In genomic region chr9:122930933-122931850, GRCh38 we compare ENCODE assay signal across 8 cellular contexts. TPM values are rescaled to one million over a fixed set of nuclear protein-coding genes. Genes with fewer than 3 reads are reported as not detected.
A peak's percentile ranks its signal among the peaks of the same experiment; 100 is the strongest.
DNase-seq lines count a peak whose midpoint lies in the region; ATAC-seq and TF ChIP-seq lines count a peak whose summit lies in the region.

Gene ZBTB26 (minus strand): TSS chr9:122931512. CDS start chr9:122919934, 11,578 bp downstream.

- peak; percentile 68 to 87 (median 83) for DNase-seq in CD4-positive, alpha-beta T cell
- peak; percentile 96 for DNase-seq in NCI-H82 (lab: John Stamatoyannopoulos, UW)
- DNase-seq in activated CD4-positive, alpha-beta memory T cell treated with anti-CD3 and anti-CD28 coated beads for 36 hours = peak; percentile 95
- DNase-seq in ecto neural progenitor cell (ENCODE audit: low spot score) = peak; percentile 95
- peak; percentile 96 for DNase-seq in lung (ENCODE audit: low spot score)
- peak; percentile 70 to 76 (median 74) for DNase-seq in stimulated activated CD4-positive, alpha-beta T cell treated with anti-CD3 and anti-CD28 coated beads, TNF-alpha, amount 100 ng/mL, for 4 hours (ENCODE audit: low read depth in 3 of 3)

- intact Hi-C loops in CD4-positive, alpha-beta T cell (cut with DNase I, micrococcal nuclease) = loop anchor here (1.0 to 10.0 kb wide), 5 partner anchors 9 to 666 kb away; partner anchors contain the start of genes ZBTB6 (in 2 of the 2), MRRF (in 1 of the 2), RBM18 (in 1 of the 2) and RC3H2 (in 1 of the 2)
- intact Hi-C loops in activated CD4-positive, alpha-beta memory T cell treated with anti-CD3 and anti-CD28 coated beads for 36 hours (cut with micrococcal nuclease) = loop anchor here (1.0 kb wide), 4 partner anchors 9 to 103 kb away; partner anchors contain the start of genes PDCL, RC3H2 and ZBTB6

- TF ChIP-seq CTCF in CD4-positive, alpha-beta T cell (IDR thresholded peaks at IDR 0.05) = no peak
- no peak for TF ChIP-seq CTCF in lung (IDR thresholded peaks at IDR 0.05; ENCODE audit: control extremely low read depth, extremely low read depth)

- H3K36me3 ChIP-seq in lung (ENCODE audit: control insufficient read depth in 2 of 2, insufficient read depth in 2 of 2, low read length in 2 of 2) = no peaks in the 10 kb centered on the region

- no peaks in the 10 kb centered on the region for H3K9me3 ChIP-seq in CD4-positive, alpha-beta T cell (ENCODE audit: control insufficient read depth, low read length)
- no peaks in the 10 kb centered on the region for H3K9me3 ChIP-seq in lung (ENCODE audit: control insufficient read depth in 2 of 2, insufficient read depth in 1 of 2, low read length in 1 of 2)

- CTCF ChIA-PET in CD4-positive, alpha-beta T cell (lab: Charles Lee) = interaction anchor here (1.3 to 2.0 kb wide), 4 partner anchors 10 to 56 kb away, joined by 4 to 9 read pairs (median 6); partner anchors contain the start of genes RABGAP1 and ZBTB6
- CTCF ChIA-PET in activated CD4-positive, alpha-beta memory T cell treated with anti-CD3 and anti-CD28 coated beads for 36 hours (lab: Charles Lee) = interaction anchor here (1.1 to 2.5 kb wide), 6 partner anchors 9 to 417 kb away, joined by 4 to 10 read pairs (median 6); partner anchors contain the start of genes RABGAP1, RC3H2 and ZBTB6

- 1 to 2% methylated on average over 50 of the region's 50 CpGs for WGBS in lung, 2 donors

- no peak within 1 kb of the TSS for H3K27ac Mint-ChIP-seq in CD4-positive, alpha-beta T cell
- peak within 1 kb of the TSS; percentile 92 for H3K27ac Mint-ChIP-seq in activated CD4-positive, alpha-beta memory T cell treated with anti-CD3 and anti-CD28 coated beads for 36 hours

- H3K27ac ChIP-seq in CD4-positive, alpha-beta T cell (ENCODE audit: low read depth, low read length) = peak within 1 kb of the TSS; percentile 83
- H3K27ac ChIP-seq in lung (ENCODE audit: low read depth in 1 of 2, low read length in 1 of 2) = peak within 1 kb of the TSS; percentile 75 to 91

- peaks cover 32% of the 10 kb centered on the region for H3K4me1 Mint-ChIP-seq in CD4-positive, alpha-beta T cell (ENCODE audit: low read depth)
- peaks cover 13% of the 10 kb centered on the region for H3K4me1 Mint-ChIP-seq in activated CD4-positive, alpha-beta memory T cell treated with anti-CD3 and anti-CD28 coated beads for 36 hours (ENCODE audit: low read depth)

- peak; percentile 97 for ATAC-seq in CD4-positive, alpha-beta T cell (ENCODE audit: poor library complexity)
- peak; percentile 94 for ATAC-seq in GM19452 (IDR thresholded peaks at IDR 0.05; ENCODE audit: unreplicated experiment)
- ATAC-seq in HG03575 (IDR thresholded peaks at IDR 0.05; ENCODE audit: extremely low read depth, insufficient number of reproducible peaks, low FRiP score, unreplicated experiment) = peak; percentile 81
- ATAC-seq in lung (ENCODE audit: insufficient read depth, low FRiP score) = peak; percentile 99

- peak within 1 kb of the TSS; percentile 85 for H3K4me3 ChIP-seq in lung

- peaks cover 18% of the 10 kb centered on the region for H3K36me3 Mint-ChIP-seq in CD4-positive, alpha-beta T cell (ENCODE audit: low read depth)
- H3K36me3 Mint-ChIP-seq in activated CD4-positive, alpha-beta memory T cell treated with anti-CD3 and anti-CD28 coated beads for 36 hours = peaks cover 1% of the 10 kb centered on the region

- POLR2A ChIA-PET in CD4-positive, alpha-beta T cell (lab: Charles Lee) = interaction anchor here (1.0 to 5.0 kb wide), 6 partner anchors 11 to 103 kb away, joined by 4 to 62 read pairs (median 24); partner anchors contain the start of genes PDCL, RABGAP1, RC3H2 and ZBTB6
- POLR2A ChIA-PET in activated CD4-positive, alpha-beta memory T cell treated with anti-CD3 and anti-CD28 coated beads for 36 hours (lab: Charles Lee) = interaction anchor here (0.8 to 2.9 kb wide), 6 partner anchors 10 to 408 kb away, joined by 3 to 35 read pairs (median 8); partner anchors contain the start of genes RABGAP1, RC3H2 and ZBTB6

- H3K27me3 ChIP-seq in CD4-positive, alpha-beta T cell (ENCODE audit: control insufficient read depth, insufficient read depth, low read length) = no peaks in the 10 kb centered on the region
- no peaks in the 10 kb centered on the region for H3K27me3 ChIP-seq in lung (ENCODE audit: control insufficient read depth, insufficient read depth)

- H3K27me3 Mint-ChIP-seq in CD4-positive, alpha-beta T cell = no peaks in the 10 kb centered on the region
- no peaks in the 10 kb centered on the region for H3K27me3 Mint-ChIP-seq in activated CD4-positive, alpha-beta memory T cell treated with anti-CD3 and anti-CD28 coated beads for 36 hours

- peaks cover 6 to 12% of the 10 kb centered on the region in 2 donors for H3K4me1 ChIP-seq in lung (ENCODE audit: control insufficient read depth in 2 of 2, insufficient read depth in 2 of 2, low read length in 2 of 2)

- H3K4me3 Mint-ChIP-seq in CD4-positive, alpha-beta T cell = peak within 1 kb of the TSS; percentile 95
- no peak within 1 kb of the TSS for H3K4me3 Mint-ChIP-seq in activated CD4-positive, alpha-beta memory T cell treated with anti-CD3 and anti-CD28 coated beads for 36 hours

- no peaks in the 10 kb centered on the region for H3K9me3 Mint-ChIP-seq in CD4-positive, alpha-beta T cell
- H3K9me3 Mint-ChIP-seq in activated CD4-positive, alpha-beta memory T cell treated with anti-CD3 and anti-CD28 coated beads for 36 hours = no peaks in the 10 kb centered on the region

RNA-seq across cellular contexts. Expression of gene ZBTB26, which starts in this region (rescaled TPM):
- 1 to 10 TPM; 4.8 to 6.0 TPM for total RNA-seq in CD4-positive, alpha-beta T cell
- 1 to 10 TPM; 6.1 to 6.4 TPM for total RNA-seq in activated CD4-positive, alpha-beta memory T cell treated with anti-CD3 and anti-CD28 coated beads for 36 hours
- total RNA-seq in lung = 10 to 100 TPM in 1 of 2 donors, 1 to 10 TPM in 1; 4.0 to 15.0 TPM
- polyA plus RNA-seq in lung = 1 to 10 TPM; 2.4 to 2.7 TPM

Comparison
In these comparisons a context has a peak if more than half of its experiments do, and no peak if none do; other contexts are left out.
1. Peak in every context shown above with its lines: DNase-seq, ATAC-seq, H3K4me3 ChIP-seq and H3K27ac ChIP-seq.